Comparison of ENCODE assay signal across 19 cellular contexts in the genomic region with DNA sequence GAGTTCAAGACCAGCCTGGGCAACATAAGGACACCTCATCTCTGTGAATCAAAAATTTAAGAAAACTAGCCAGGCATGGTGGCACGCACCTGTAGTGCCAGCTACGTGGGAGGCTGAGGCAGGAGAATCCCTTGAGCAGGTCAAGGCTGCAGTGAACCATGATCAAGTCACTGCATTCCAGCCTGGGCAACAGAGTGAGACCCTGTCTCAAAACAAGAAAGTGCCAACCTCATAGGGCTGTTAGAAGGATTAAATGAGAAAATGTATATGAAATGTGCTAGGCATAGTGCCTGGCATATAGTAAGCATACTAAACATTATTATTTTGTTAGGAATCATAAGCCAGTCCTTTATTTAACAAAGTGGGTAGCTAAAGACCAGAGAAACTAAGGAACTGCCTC. TPM values are rescaled to one million over a fixed set of nuclear protein-coding genes. Genes with fewer than 3 reads are reported as not detected.
DNase-seq lines count a peak whose midpoint lies in the region; ATAC-seq and TF ChIP-seq lines count a peak whose summit lies in the region.
"Had no signal": no experiment of that assay in that cellular context is flagged by ENCODE, and none has a peak within 500 bp of the region (broad histone marks: within the 10 kb centered on the region; RNA-seq: fewer than 3 reads in every experiment).

No MANE protein-coding gene starts in this region.

- H3K27me3 Mint-ChIP-seq in CD4-positive, CD25-positive, alpha-beta regulatory T cell: peaks cover 5% of the 10 kb centered on the region
- H3K27me3 Mint-ChIP-seq in CD8-positive, alpha-beta memory T cell: peaks cover 0 to 4% of the 10 kb centered on the region in 2 donors
- peaks cover 39% of the 10 kb centered on the region for H3K27me3 Mint-ChIP-seq in WTC11 (ENCODE audit: low read depth)

- no peak for ATAC-seq in CD4-positive, CD25-positive, alpha-beta regulatory T cell (ENCODE audit: low read depth in 2 of 2)
- ATAC-seq in WTC11: no peak
- ATAC-seq in stimulated activated effector memory CD8-positive, alpha-beta T cell treated with anti-CD3 and anti-CD28 coated beads, Interleukin-12 subunit alpha, Interleukin-12 subunit beta, amount 100 ng/mL, for 72 hours: no peak
- ATAC-seq: CD8-positive, alpha-beta T cell; GM12878 had no signal

- CTCF ChIA-PET in CD8-positive, alpha-beta memory T cell (lab: Charles Lee): interaction anchor here (0.6 to 1.3 kb wide), 4 partner anchors 8 to 540 kb away, joined by 3 to 5 read pairs (median 4); no protein-coding TSS in a partner anchor
- CTCF ChIA-PET in WTC11 (lab: Charles Lee): interaction anchor here (0.9 to 2.7 kb wide), 6 partner anchors 15 to 141 kb away, joined by 3 to 22 read pairs (median 8); a partner anchor contains a TSS

- no peak overlapping the region for H3K4me3 ChIP-seq in CD4-positive, CD25-positive, alpha-beta regulatory T cell (ENCODE audit: low read depth, low read length)
- H3K4me3 ChIP-seq in CD8-positive, alpha-beta memory T cell (ENCODE audit: low read length): no peak overlapping the region
- no peak overlapping the region for H3K4me3 ChIP-seq in MM.1S (ENCODE audit: low read length)
- H3K4me3 ChIP-seq: GM12878, GM23248, HAP-1 had no signal

- no peaks in the 10 kb centered on the region for H3K9me3 ChIP-seq in CD4-positive, CD25-positive, alpha-beta regulatory T cell (ENCODE audit: control insufficient read depth in 2 of 2, low read length in 2 of 2)
- H3K9me3 ChIP-seq in CD8-positive, alpha-beta memory T cell (ENCODE audit: low read length): no peaks in the 10 kb centered on the region
- no peaks in the 10 kb centered on the region for H3K9me3 ChIP-seq in MM.1S (replicated peaks; ENCODE audit: insufficient read depth, low read length)
- H3K9me3 ChIP-seq: HAP-1 had no signal

- H3K36me3 ChIP-seq in CD4-positive, CD25-positive, alpha-beta regulatory T cell (ENCODE audit: control insufficient read depth, insufficient read depth, low read length): no peaks in the 10 kb centered on the region
- no peaks in the 10 kb centered on the region for H3K36me3 ChIP-seq in CD8-positive, alpha-beta memory T cell (ENCODE audit: insufficient read depth, low read length)
- no peaks in the 10 kb centered on the region for H3K36me3 ChIP-seq in MM.1S (replicated peaks; ENCODE audit: insufficient read depth, low read length)
- H3K36me3 ChIP-seq: HAP-1 had no signal

- peaks cover 6% of the 10 kb centered on the region for H3K4me1 ChIP-seq in CD4-positive, CD25-positive, alpha-beta regulatory T cell (ENCODE audit: control insufficient read depth, insufficient read depth, low read length, poor library complexity, severe bottlenecking)
- H3K4me1 ChIP-seq in CD8-positive, alpha-beta memory T cell (ENCODE audit: insufficient read depth, low read length): peaks cover 5% of the 10 kb centered on the region
- H3K4me1 ChIP-seq in MM.1S (ENCODE audit: low read length): peaks cover 4% of the 10 kb centered on the region

- H3K9me2 ChIP-seq in MM.1S (replicated peaks; ENCODE audit: insufficient read depth, low read length): no peaks in the 10 kb centered on the region

- DNase-seq in CD4-positive, CD25-positive, alpha-beta regulatory T cell: no peak
- no peak for DNase-seq in CD8-positive, alpha-beta memory T cell
- no peak for DNase-seq in WTC11 (ENCODE audit: low spot score)
- DNase-seq in stimulated activated effector memory CD8-positive, alpha-beta T cell treated with anti-CD3 and anti-CD28 coated beads, Interleukin-12 subunit alpha, Interleukin-12 subunit beta, amount 100 ng/mL, for 72 hours (ENCODE audit: low spot score in 2 of 2): no peak
- DNase-seq in MM.1S: no peak
- DNase-seq in NCI-H524 (lab: John Stamatoyannopoulos, UW): no peak
- DNase-seq in stimulated activated CD4-positive, alpha-beta T cell treated with anti-CD3 and anti-CD28 coated beads, Interleukin-4, amount 100 ng/mL, for 24 hours: no peak
- DNase-seq: ACHN; CD8-positive, alpha-beta T cell; COR-L47; DMS 273 treated with DMSO at 0.1 percent for 48 hours; DND-41; EL; GM23248; KBM-7 had no signal

- H2AFZ ChIP-seq in MM.1S (ENCODE audit: low read length): no peak overlapping the region

- peak overlapping the region in 2 of 3 donors; percentile 86 to 90 for H3K27ac Mint-ChIP-seq in CD4-positive, CD25-positive, alpha-beta regulatory T cell
- peak overlapping the region in 5 of 8 donors; percentile 14 to 82 (median 71) for H3K27ac Mint-ChIP-seq in CD8-positive, alpha-beta memory T cell
- H3K27ac Mint-ChIP-seq in WTC11: no peak overlapping the region
- H3K27ac Mint-ChIP-seq in stimulated activated effector memory CD8-positive, alpha-beta T cell treated with anti-CD3 and anti-CD28 coated beads, Interleukin-12 subunit alpha, Interleukin-12 subunit beta, amount 100 ng/mL, for 72 hours: peak overlapping the region; percentile 81

- H3K9ac ChIP-seq in MM.1S (ENCODE audit: low read length): no peak overlapping the region

- H3K79me2 ChIP-seq in MM.1S (ENCODE audit: low read length): no peaks in the 10 kb centered on the region

- peaks cover 0 to 15% (median 7%) of the 10 kb centered on the region in 4 donors for H3K4me1 Mint-ChIP-seq in CD4-positive, CD25-positive, alpha-beta regulatory T cell
- peaks cover 11 to 18% (median 15%) of the 10 kb centered on the region in 3 donors for H3K4me1 Mint-ChIP-seq in CD8-positive, alpha-beta memory T cell
- H3K4me1 Mint-ChIP-seq in WTC11: peaks cover 16% of the 10 kb centered on the region
- peaks cover 16% of the 10 kb centered on the region for H3K4me1 Mint-ChIP-seq in stimulated activated effector memory CD8-positive, alpha-beta T cell treated with anti-CD3 and anti-CD28 coated beads, Interleukin-12 subunit alpha, Interleukin-12 subunit beta, amount 100 ng/mL, for 72 hours

- H3K9me3 Mint-ChIP-seq in CD4-positive, CD25-positive, alpha-beta regulatory T cell: no peaks in the 10 kb centered on the region
- no peaks in the 10 kb centered on the region for H3K9me3 Mint-ChIP-seq in CD8-positive, alpha-beta memory T cell
- H3K9me3 Mint-ChIP-seq in WTC11: no peaks in the 10 kb centered on the region
- no peaks in the 10 kb centered on the region for H3K9me3 Mint-ChIP-seq in stimulated activated effector memory CD8-positive, alpha-beta T cell treated with anti-CD3 and anti-CD28 coated beads, Interleukin-12 subunit alpha, Interleukin-12 subunit beta, amount 100 ng/mL, for 72 hours
- H3K9me3 Mint-ChIP-seq: CD8-positive, alpha-beta T cell had no signal

- TF ChIP-seq CTCF in WTC11 (IDR thresholded peaks at IDR 0.05) (no peak), MM.1S (IDR thresholded peaks at IDR 0.05; ENCODE audit: low read length) (no peak)

- no peaks in the 10 kb centered on the region for H3K27me3 ChIP-seq in CD4-positive, CD25-positive, alpha-beta regulatory T cell (ENCODE audit: control insufficient read depth, insufficient read depth, low read length)
- no peaks in the 10 kb centered on the region for H3K27me3 ChIP-seq in CD8-positive, alpha-beta memory T cell (ENCODE audit: insufficient read depth, low read length, poor library complexity, severe bottlenecking)
- no peaks in the 10 kb centered on the region; the same call in 1 of the 2 replicates for H3K27me3 ChIP-seq in MM.1S (replicated peaks; ENCODE audit: insufficient read depth, low read length)

- no peaks in the 10 kb centered on the region for H3K36me3 Mint-ChIP-seq in CD4-positive, CD25-positive, alpha-beta regulatory T cell
- no peaks in the 10 kb centered on the region for H3K36me3 Mint-ChIP-seq in CD8-positive, alpha-beta memory T cell
- no peaks in the 10 kb centered on the region for H3K36me3 Mint-ChIP-seq in WTC11
- no peaks in the 10 kb centered on the region for H3K36me3 Mint-ChIP-seq in stimulated activated effector memory CD8-positive, alpha-beta T cell treated with anti-CD3 and anti-CD28 coated beads, Interleukin-12 subunit alpha, Interleukin-12 subunit beta, amount 100 ng/mL, for 72 hours
- H3K36me3 Mint-ChIP-seq: CD8-positive, alpha-beta T cell had no signal

- peak overlapping the region in 1 of 4 donors; percentile 88 for H3K4me3 Mint-ChIP-seq in CD4-positive, CD25-positive, alpha-beta regulatory T cell
- peak overlapping the region in 4 of 7 donors; percentile 25 to 86 (median 36) for H3K4me3 Mint-ChIP-seq in CD8-positive, alpha-beta memory T cell
- H3K4me3 Mint-ChIP-seq in WTC11: no peak overlapping the region
- no peak overlapping the region for H3K4me3 Mint-ChIP-seq in stimulated activated effector memory CD8-positive, alpha-beta T cell treated with anti-CD3 and anti-CD28 coated beads, Interleukin-12 subunit alpha, Interleukin-12 subunit beta, amount 100 ng/mL, for 72 hours

- POLR2A ChIA-PET in CD8-positive, alpha-beta memory T cell (lab: Charles Lee): no interaction called here
- POLR2A ChIA-PET in WTC11 (lab: Charles Lee): no interaction called here

- H4K20me1 ChIP-seq in MM.1S (ENCODE audit: insufficient read depth, low read length): no peaks in the 10 kb centered on the region

- no peak overlapping the region for H3K4me2 ChIP-seq in MM.1S (ENCODE audit: low read depth, low read length)

- no peaks in the 10 kb centered on the region for H3F3A ChIP-seq in MM.1S (ENCODE audit: insufficient read depth, low read length)

- no peak overlapping the region for H3K27ac ChIP-seq in CD4-positive, CD25-positive, alpha-beta regulatory T cell (ENCODE audit: insufficient read depth, low read length, poor library complexity, severe bottlenecking)
- H3K27ac ChIP-seq in CD8-positive, alpha-beta memory T cell (ENCODE audit: low read depth, low read length): no peak overlapping the region
- no peak overlapping the region for H3K27ac ChIP-seq in MM.1S (ENCODE audit: low read length)
- H3K27ac ChIP-seq: C4-2B, GM23248 had no signal

TF ChIP-seq in WTC11, 78 proteins besides CTCF, POLR2A, EP300 and RAD21:
- TF ChIP-seq FOXJ3 (CRISPR knock-in tag; IDR thresholded peaks at IDR 0.05; ENCODE audit: borderline replicate concordance): no peak
- 0 out of 2 replicates have a peak, but pooled peaks have one; percentile 2 for TF ChIP-seq ZNF121 (CRISPR knock-in tag; IDR thresholded peaks at IDR 0.05)

RNA-seq across cellular contexts. Expression of a gene that starts 9.1 kb away (rescaled TPM):
- 64.4 TPM for total RNA-seq in CD4-positive, CD25-positive, alpha-beta regulatory T cell
- 1 to 10 TPM in 3 of 4 donors, under 1 TPM in 1; 0.88 to 2.3 (median 1.3) TPM for polyA plus RNA-seq in CD4-positive, CD25-positive, alpha-beta regulatory T cell
- total RNA-seq in CD8-positive, alpha-beta memory T cell: 1 to 10 TPM; 4.4 to 4.7 TPM
- polyA plus RNA-seq in CD8-positive, alpha-beta memory T cell: 2.5 TPM
- 1.3 to 2.6 TPM (median 1.3 TPM) in 3 replicates for total RNA-seq in WTC11 (2021)
- total RNA-seq: HT-29 had no signal

Comparison
In these comparisons a context has a peak if more than half of its experiments do, and no peak if none do; other contexts are left out.
1. H3K4me3 Mint-ChIP-seq: peak in CD8-positive, alpha-beta memory T cell (4 of 7); none in WTC11 (single experiment) and stimulated activated effector memory CD8-positive, alpha-beta T cell treated with anti-CD3 and anti-CD28 coated beads, Interleukin-12 subunit alpha, Interleukin-12 subunit beta, amount 100 ng/mL, for 72 hours (single experiment).
2. RNA of a gene that starts 9.1 kb away (total RNA-seq): 64.4 TPM in CD4-positive, CD25-positive, alpha-beta regulatory T cell (single experiment); 4.4 to 4.7 TPM in CD8-positive, alpha-beta memory T cell and 1.3 to 2.6 TPM in WTC11; every median in the first group is over 10 times any median in the second.